ENCODE assay signal across 20 cellular contexts in the genomic region with DNA sequence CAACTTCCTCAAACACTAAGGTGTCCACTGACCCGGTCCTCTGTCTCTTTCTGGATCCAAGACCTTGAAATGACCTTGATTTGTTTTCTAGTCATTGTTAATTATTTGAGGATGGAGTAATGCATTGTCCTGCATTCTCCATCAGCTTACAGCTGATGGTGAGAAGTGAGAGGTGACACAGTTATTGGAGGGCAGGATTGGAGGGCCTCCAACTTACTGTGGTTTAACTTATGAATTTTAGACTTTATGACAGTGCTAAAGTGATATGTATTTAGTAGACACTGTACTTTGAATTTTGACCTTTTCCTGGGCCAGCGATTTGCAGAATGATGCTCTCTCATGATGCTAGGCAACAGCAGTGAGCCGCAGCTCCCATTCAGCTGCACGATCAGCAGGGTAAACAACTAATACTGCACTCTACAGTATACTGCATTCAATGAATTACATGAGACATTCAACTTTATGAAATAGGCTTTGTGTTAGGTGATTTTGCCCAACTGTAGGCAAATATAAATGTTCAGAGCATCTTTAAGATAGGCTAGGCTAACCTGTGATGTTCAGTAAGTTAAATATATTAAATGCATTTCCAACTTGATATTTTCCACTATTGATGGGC.
DNase-seq lines count a peak whose midpoint lies in the region; FAIRE-seq and TF ChIP-seq lines count a peak whose summit lies in the region.
"Had no signal": no experiment of that assay in that cellular context is flagged by ENCODE, and none has a peak within 500 bp of the region (broad histone marks: within the 10 kb centered on the region; RNA-seq: fewer than 3 reads in every experiment).

No MANE protein-coding gene starts in this region.

- H3K27me3 ChIP-seq in KMS-11 (ENCODE audit: insufficient read depth, low read depth) (no peaks in the 10 kb centered on the region), H1 (replicated peaks in 1 of 4; ENCODE audit: control insufficient read depth in 3 of 4, extremely low read depth in 1 of 4, insufficient read depth in 3 of 4, low read length in 3 of 4) (no peaks in the 10 kb centered on the region)

- no peak overlapping the region for H4K91ac ChIP-seq in H1 (replicated peaks; ENCODE audit: insufficient read length, low read length)

- DNase-seq in H1 (ENCODE audit: low read depth in 1 of 2, low spot score in 2 of 2): no peak
- DNase-seq in pons (ENCODE audit: low spot score): peak; percentile 76
- no peak for DNase-seq in LoVo (ENCODE audit: low spot score)
- DNase-seq in HK-2 (ENCODE audit: unreplicated experiment): no peak
- no peak for DNase-seq in D721Med (ENCODE audit: insufficient read length, low spot score)
- no peak for DNase-seq in posterior vena cava (ENCODE audit: low spot score)
- DNase-seq: CD4-positive, CD25-positive, alpha-beta regulatory T cell; DMS 273 treated with DMSO at 0.1 percent for 48 hours; DND-41; GM23248; HCEC 1CT; IMR-90; NCI-H1417; NCI-H1694 treated with DMSO at 0.1 percent for 48 hours; NCI-H2107; NCI-H446 treated with DMSO at 0.1 percent for 48 hours; NCI-H526 treated with DMSO at 0.1 percent for 48 hours; Right ventricle myocardium superior had no signal

- intact Hi-C loops in posterior vena cava (cut with DNase I): no loop called here

- H3K18ac ChIP-seq in H1 (ENCODE audit: extremely low read depth, low read length): 0 out of 2 replicates have a peak overlapping the region, but pooled peaks have one; percentile 6

- no peak overlapping the region for H3K9ac ChIP-seq in KMS-11
- no peak overlapping the region for H3K9ac ChIP-seq in H1 (replicated peaks in 1 of 4; ENCODE audit: extremely low read depth in 1 of 4, low read depth in 3 of 4, low read length in 3 of 4)
- H3K9ac ChIP-seq: GM23248 had no signal

- no peak overlapping the region for H3K4me3 ChIP-seq in KMS-11 (IDR thresholded peaks at IDR 0.05; ENCODE audit: insufficient read depth, low read depth, low read length)
- H3K4me3 ChIP-seq in H1 (ENCODE audit: extremely low read depth in 1 of 4, insufficient read depth in 2 of 4, low read depth in 3 of 4, low read length in 4 of 4): no peak overlapping the region
- H3K4me3 ChIP-seq: GM23248 had no signal

- H2AFZ ChIP-seq in KMS-11 (ENCODE audit: low read depth): no peak overlapping the region
- no peak overlapping the region for H2AFZ ChIP-seq in H1 (ENCODE audit: low read length)
- H2AFZ ChIP-seq: GM23248 had no signal

- no peak for TF ChIP-seq CTCF in KMS-11 (conservative IDR thresholded peaks at IDR 0.05; ENCODE audit: low read depth, low read length)
- TF ChIP-seq CTCF in H1 (IDR thresholded peaks at IDR 0.05; ENCODE audit: control extremely low read depth in 1 of 3, insufficient read depth in 1 of 3, low read depth in 1 of 3, low read length in 3 of 3): no peak
- TF ChIP-seq CTCF in D721Med (IDR thresholded peaks at IDR 0.05; ENCODE audit: insufficient read depth, missing control alignments): no peak

- H3K36me3 ChIP-seq in KMS-11 (ENCODE audit: insufficient read depth) (no peaks in the 10 kb centered on the region), H1 (ENCODE audit: control insufficient read depth in 2 of 4, insufficient read depth in 4 of 4, low read length in 3 of 4) (no peaks in the 10 kb centered on the region)

- H3K23me2 ChIP-seq in H1 (ENCODE audit: low read depth, low read length): no peaks in the 10 kb centered on the region

- H3K9me3 ChIP-seq in H1 (ENCODE audit: insufficient read depth in 2 of 2, low read depth in 1 of 2, low read length in 1 of 2): no peaks in the 10 kb centered on the region; a peak in 1 of 4 replicates

- no peak overlapping the region for H4K5ac ChIP-seq in H1 (ENCODE audit: insufficient read length, low read depth, low read length)

- 0 out of 2 replicates have a peak overlapping the region, but pooled peaks have one; percentile 29 for H2BK20ac ChIP-seq in H1 (ENCODE audit: low read length)

- H4K20me1 ChIP-seq in KMS-11 (ENCODE audit: insufficient read depth) (no peaks in the 10 kb centered on the region), H1 (replicated peaks in 1 of 2; ENCODE audit: control insufficient read depth in 1 of 2, insufficient read depth in 2 of 2, low read length in 2 of 2) (no peaks in the 10 kb centered on the region)

- no peak overlapping the region; the same call in 1 of the 2 replicates for H2BK12ac ChIP-seq in H1 (ENCODE audit: low read depth, low read length)

- no peaks in the 10 kb centered on the region for H3K79me1 ChIP-seq in H1 (ENCODE audit: low read depth, low read length)

- FAIRE-seq in H1 (lab: Jason Lieb, UNC) (no peak), D721Med (lab: Jason Lieb, UNC) (no peak)
- FAIRE-seq: GM12891 had no signal

- H2BK5ac ChIP-seq in H1 (ENCODE audit: low read depth, low read length): no peak overlapping the region

- TF ChIP-seq RAD21 in H1 (IDR thresholded peaks at IDR 0.05 in 1 of 2, conservative IDR thresholded peaks at IDR 0.05 in 1 of 2; ENCODE audit: low read depth in 2 of 2, low read length in 2 of 2): no peak

- no peak overlapping the region for H2AK5ac ChIP-seq in H1 (ENCODE audit: low read depth, low read length)

- no peak for TF ChIP-seq POLR2A in H1 (IDR thresholded peaks at IDR 0.05; ENCODE audit: control extremely low read depth in 1 of 2, low read depth in 2 of 2, low read length in 2 of 2)

- H2BK120ac ChIP-seq in H1 (replicated peaks; ENCODE audit: low read depth, low read length): peak overlapping the region; percentile 18

- WGBS in H1 (ENCODE audit: extremely low coverage in 1 of 2, insufficient coverage in 1 of 2, insufficient read length in 1 of 2, insufficient replicate concordance in 2 of 2, low coverage in 1 of 2, low lambda C conversion rate in 2 of 2, missing lambda C conversion rate in 1 of 2), 2 experiments: 89% methylated on average over 4 of the region's 4 CpGs; no CpG with 5 or more reads in 1 of the 2 experiments

- H3K27ac ChIP-seq in KMS-11 (no peak overlapping the region), H1 (ENCODE audit: low read depth, low read length) (no peak overlapping the region)
- H3K27ac ChIP-seq: GM23248 had no signal

- no peak for TF ChIP-seq EP300 in H1 (IDR thresholded peaks at IDR 0.05; ENCODE audit: borderline replicate concordance in 1 of 2, low read depth in 2 of 2, low read length in 2 of 2)

- H3K4me1 ChIP-seq in KMS-11 (ENCODE audit: low read depth, poor library complexity, severe bottlenecking): peaks cover 18% of the 10 kb centered on the region
- H3K4me1 ChIP-seq in H1 (replicated peaks in 1 of 4; ENCODE audit: control insufficient read depth in 3 of 4, insufficient read depth in 4 of 4, low read length in 3 of 4): 0 out of 7 replicates have a peak, but pooled peaks cover 0 to under 1% (median 0%) of the 10 kb centered on the region in 4 experiments

- no peaks in the 10 kb centered on the region for H3K79me2 ChIP-seq in KMS-11 (ENCODE audit: insufficient read depth, low read depth)
- H3K79me2 ChIP-seq in H1 (ENCODE audit: control insufficient read depth in 1 of 2, insufficient read depth in 2 of 2, low read length in 2 of 2): no peaks in the 10 kb centered on the region

- no peak overlapping the region for H3K4ac ChIP-seq in H1 (replicated peaks; ENCODE audit: insufficient read length, low read depth, low read length)

- H3K23ac ChIP-seq in H1 (ENCODE audit: insufficient read length): no peak overlapping the region

- H2BK15ac ChIP-seq in H1 (ENCODE audit: low read length): no peak overlapping the region

- CTCF ChIA-PET in H1 (lab: Charles Lee; ENCODE audit: partially characterized antibody): interaction anchor here (4.6 kb wide), 1 partner anchor 13 kb away, joined by 23 read pairs; no protein-coding TSS in a partner anchor

- H4K8ac ChIP-seq in H1 (ENCODE audit: extremely low read depth, insufficient read depth, low read length): no peak overlapping the region

- H3K14ac ChIP-seq in H1 (ENCODE audit: insufficient read length): no peak overlapping the region

- H3K56ac ChIP-seq in H1 (replicated peaks; ENCODE audit: insufficient read length, low read depth, low read length): no peak overlapping the region

- H3K4me2 ChIP-seq in KMS-11: peak overlapping the region; percentile 35
- no peak overlapping the region for H3K4me2 ChIP-seq in H1 (ENCODE audit: insufficient read depth in 1 of 2, low read depth in 2 of 2, low read length in 2 of 2)

- POLR2A ChIA-PET in H1 (lab: Charles Lee; ENCODE audit: partially characterized antibody): no interaction called here

TF ChIP-seq in H1, 55 proteins besides CTCF, POLR2A, EP300 and RAD21:
- TF ChIP-seq HDAC2 (IDR thresholded peaks at IDR 0.05; ENCODE audit: borderline replicate concordance in 1 of 2, low read depth in 2 of 2, low read length in 2 of 2): no peak
- no peak for TF ChIP-seq GTF2F1 (IDR thresholded peaks at IDR 0.05; ENCODE audit: borderline replicate concordance, low read depth, low read length)
- TF ChIP-seq, protein P1, sequence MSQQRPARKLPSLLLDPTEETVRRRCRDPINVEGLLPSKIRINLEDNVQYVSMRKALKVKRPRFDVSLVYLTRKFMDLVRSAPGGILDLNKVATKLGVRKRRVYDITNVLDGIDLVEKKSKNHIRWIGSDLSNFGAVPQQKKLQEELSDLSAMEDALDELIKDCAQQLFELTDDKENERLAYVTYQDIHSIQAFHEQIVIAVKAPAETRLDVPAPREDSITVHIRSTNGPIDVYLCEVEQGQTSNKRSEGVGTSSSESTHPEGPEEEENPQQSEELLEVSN (IDR thresholded peaks at IDR 0.05): no peak
- no peak for TF ChIP-seq RNF2 (IDR thresholded peaks at IDR 0.05; ENCODE audit: borderline replicate concordance, low read depth, low read length, missing control alignments, poor library complexity, severe bottlenecking)
- TF ChIP-seq CHD2 (IDR thresholded peaks at IDR 0.05; ENCODE audit: low read length): no peak
- TF ChIP-seq SP1 (IDR thresholded peaks at IDR 0.05; ENCODE audit: low read depth, low read length): no peak
- TF ChIP-seq RBBP5 (IDR thresholded peaks at IDR 0.05; ENCODE audit: borderline replicate concordance, low read depth, low read length): no peak
- TF ChIP-seq USF2 (IDR thresholded peaks at IDR 0.05; ENCODE audit: low read length): no peak
- TF ChIP-seq NANOG (IDR thresholded peaks at IDR 0.05; ENCODE audit: insufficient read depth, low read depth, low read length, poor library complexity, severe bottlenecking): no peak
- no peak for TF ChIP-seq SP2 (IDR thresholded peaks at IDR 0.05; ENCODE audit: low read length)
- no peak for TF ChIP-seq JUN (IDR thresholded peaks at IDR 0.05; ENCODE audit: low read depth, low read length)
- TF ChIP-seq JUND (IDR thresholded peaks at IDR 0.05; ENCODE audit: low read length): no peak
- no peak for TF ChIP-seq ASH2L (IDR thresholded peaks at IDR 0.05; ENCODE audit: low read length)
- TF ChIP-seq CREB1 (IDR thresholded peaks at IDR 0.05): no peak
